8 cellular contexts compared by ENCODE assay signal in genomic region chr1:62070384-62071011, GRCh38.
DNase-seq lines count a peak whose midpoint lies in the region; ATAC-seq and TF ChIP-seq lines count a peak whose summit lies in the region.

No MANE protein-coding gene starts in this region.

- H3K79me2 ChIP-seq in PC-3 (ENCODE audit: low read length), result no peaks in the 10 kb centered on the region

- CTCF ChIA-PET in PC-3 (lab: Charles Lee), result interaction anchor here (0.5 kb wide), 1 partner anchor 482 kb away, joined by 3 read pairs; no protein-coding TSS in a partner anchor

- no peak for TF ChIP-seq EP300 in esophagus muscularis mucosa (IDR thresholded peaks at IDR 0.05)

- H3K4me2 ChIP-seq in PC-3 (ENCODE audit: low read length), result no peak overlapping the region

- DNase-seq in cardiac muscle cell (ENCODE audit: low read depth in 1 of 2, low spot score in 1 of 2) (peak; percentile 17 to 29), Right ventricle myocardium superior (no peak), PC-3 (peak; percentile 47), esophagus muscularis mucosa (ENCODE audit: extremely low spot score) (no peak), thoracic aorta (ENCODE audit: low spot score) (no peak), NCI-H526 treated with DMSO at 0.1 percent for 48 hours (lab: John Stamatoyannopoulos, UW) (no peak), 8988T (no peak)

- WGBS in esophagus muscularis mucosa, result 75% methylated on average over 4 of the region's 4 CpGs

- no peak overlapping the region for H3K9ac ChIP-seq in PC-3 (ENCODE audit: low read length)

- no peak overlapping the region for H2AFZ ChIP-seq in PC-3 (ENCODE audit: low read length)

- no peaks in the 10 kb centered on the region for H3F3A ChIP-seq in PC-3 (ENCODE audit: low read length, unreplicated experiment)

- H3K27ac ChIP-seq in cardiac muscle cell (no peak overlapping the region), PC-3 (ENCODE audit: low read length) (no peak overlapping the region), esophagus muscularis mucosa (replicated peaks in 1 of 4) (peak overlapping the region in 1 of 4 donors; percentile 83), thoracic aorta (peak overlapping the region; percentile 84 to 90)

- H3K27me3 ChIP-seq in cardiac muscle cell (no peaks in the 10 kb centered on the region), PC-3 (ENCODE audit: low read length) (no peaks in the 10 kb centered on the region), esophagus muscularis mucosa (no peaks in the 10 kb centered on the region), thoracic aorta (replicated peaks; ENCODE audit: insufficient read depth) (no peaks in the 10 kb centered on the region)

- H3K9me3 ChIP-seq in cardiac muscle cell (ENCODE audit: low read depth) (no peaks in the 10 kb centered on the region), PC-3 (ENCODE audit: low read length) (no peaks in the 10 kb centered on the region), esophagus muscularis mucosa (no peaks in the 10 kb centered on the region), thoracic aorta (no peaks in the 10 kb centered on the region)

- peaks cover 19% of the 10 kb centered on the region for H3K4me1 ChIP-seq in cardiac muscle cell (ENCODE audit: low read depth)
- no peaks in the 10 kb centered on the region for H3K4me1 ChIP-seq in PC-3 (ENCODE audit: insufficient read depth, low read length)
- peaks cover 18 to 31% (median 25%) of the 10 kb centered on the region in 4 donors for H3K4me1 ChIP-seq in esophagus muscularis mucosa
- peaks cover 25 to 48% of the 10 kb centered on the region in 2 donors for H3K4me1 ChIP-seq in thoracic aorta (ENCODE audit: control insufficient read depth in 1 of 2, low read depth in 2 of 2)

- no peaks in the 10 kb centered on the region for H4K20me1 ChIP-seq in PC-3 (ENCODE audit: low read length)

- no peaks in the 10 kb centered on the region for H3K9me2 ChIP-seq in PC-3 (replicated peaks; ENCODE audit: low read length)

- H3K36me3 ChIP-seq in cardiac muscle cell, result no peaks in the 10 kb centered on the region
- peaks cover 7% of the 10 kb centered on the region for H3K36me3 ChIP-seq in PC-3 (ENCODE audit: low read depth, low read length)
- no peaks in the 10 kb centered on the region for H3K36me3 ChIP-seq in esophagus muscularis mucosa
- H3K36me3 ChIP-seq in thoracic aorta, result no peaks in the 10 kb centered on the region

- ATAC-seq in Right ventricle myocardium superior (ENCODE audit: poor library complexity) (no peak), PC-3 (peak; percentile 35; the same call in 1 of the 2 replicates), thoracic aorta (ENCODE audit: insufficient number of reproducible peaks, low FRiP score, low read depth) (no peak), HG02973 (IDR thresholded peaks at IDR 0.05; ENCODE audit: unreplicated experiment) (no peak)

- no peak for TF ChIP-seq POLR2A in esophagus muscularis mucosa (IDR thresholded peaks at IDR 0.05; ENCODE audit: low read depth)

- peak; percentile 64 for TF ChIP-seq CTCF in cardiac muscle cell (IDR thresholded peaks at IDR 0.05; ENCODE audit: low read depth, low read length)
- peak; percentile 79 for TF ChIP-seq CTCF in PC-3 (conservative IDR thresholded peaks at IDR 0.05; ENCODE audit: low read depth, low read length)
- TF ChIP-seq CTCF in esophagus muscularis mucosa (IDR thresholded peaks at IDR 0.05), result peak; percentile 40 to 60 (median 47)
- peak; percentile 60 for TF ChIP-seq CTCF in thoracic aorta (IDR thresholded peaks at IDR 0.05)

- intact Hi-C loops in Right ventricle myocardium superior (cut with DNase I), result loop anchor here (2.0 kb wide), 1 partner anchor 118 kb away; no protein-coding TSS in a partner anchor
- intact Hi-C loops in PC-3 (cut with micrococcal nuclease), result loop anchor here (1.0 to 5.0 kb wide), 3 partner anchors 120 to 1098 kb away; no protein-coding TSS in a partner anchor
- intact Hi-C loops in esophagus muscularis mucosa (cut with DNase I), result no loop called here

- BruUV-seq in PC-3 (replicated peaks; lab: Mats Ljungman, UMichigan), result no TSS peak

- H3K4me3 ChIP-seq in cardiac muscle cell (no peak overlapping the region), PC-3 (ENCODE audit: low read length) (no peak overlapping the region), esophagus muscularis mucosa (no peak overlapping the region), thoracic aorta (no peak overlapping the region)

- POLR2A ChIA-PET in PC-3 (lab: Charles Lee; ENCODE audit: unreplicated experiment), result no interaction called here

Comparison
In these comparisons a context has a peak if more than half of its experiments do, and no peak if none do; other contexts are left out.
1. DNase-seq: peak in cardiac muscle cell (2 of 2) and PC-3 (single experiment); none in Right ventricle myocardium superior (single experiment), esophagus muscularis mucosa (single experiment), thoracic aorta (single experiment), NCI-H526 treated with DMSO at 0.1 percent for 48 hours (single experiment) and 8988T (single experiment).
2. H3K27ac ChIP-seq: peak in thoracic aorta (2 of 2); none in cardiac muscle cell (single experiment) and PC-3 (single experiment).
3. Peak in every context shown above with its lines, with median percentiles within 50 percentile points of each other: CTCF ChIP-seq.